ENCODE assay signal across 13 cellular contexts in genomic region chr9:93891549-93892310, GRCh38.
"Had no signal": no experiment of that assay in that cellular context is flagged by ENCODE, and none has a peak within 500 bp of the region (broad histone marks: within the 10 kb centered on the region; RNA-seq: fewer than 3 reads in every experiment).

No MANE protein-coding gene starts in this region.

- H3K27ac ChIP-seq: ascending aorta, breast epithelium, tibial nerve had no signal

- ATAC-seq: activated CD4-positive, CD25-positive, alpha-beta regulatory T cell treated with anti-CD3 and anti-CD28 coated beads, Interleukin-2, amount 50 U/mL, for 24 hours; activated T-cell treated with anti-CD3 and anti-CD28 coated beads, Interleukin-2, amount 50 U/mL, for 72 hours; esophagus mucosa had no signal

- H3K4me3 ChIP-seq: ascending aorta, breast epithelium, tibial nerve had no signal

- H3K27me3 ChIP-seq: ascending aorta, breast epithelium, tibial nerve had no signal

- H3K4me1 ChIP-seq: ascending aorta, breast epithelium, tibial nerve had no signal

- DNase-seq: activated CD4-positive, alpha-beta T cell treated with anti-CD3 and anti-CD28 coated beads, Interleukin-2, amount 50 U/mL, for 1 hour; activated T-cell treated with anti-CD3 and anti-CD28 coated beads, Interleukin-2, amount 50 U/mL, for 72 hours; hypothalamus; stimulated activated CD4-positive, alpha-beta T cell treated with anti-CD3 and anti-CD28 coated beads, Interleukin-15, amount 100 ng/mL, for 24 hours; stimulated activated CD4-positive, alpha-beta T cell treated with anti-CD3 and anti-CD28 coated beads, Interleukin-4, amount 100 ng/mL, for 24 hours; stimulated activated naive CD4-positive, alpha-beta T cell; substantia nigra; SW 1271 had no signal

- H3K36me3 ChIP-seq: ascending aorta, breast epithelium, tibial nerve had no signal
